In the genomic region with DNA sequence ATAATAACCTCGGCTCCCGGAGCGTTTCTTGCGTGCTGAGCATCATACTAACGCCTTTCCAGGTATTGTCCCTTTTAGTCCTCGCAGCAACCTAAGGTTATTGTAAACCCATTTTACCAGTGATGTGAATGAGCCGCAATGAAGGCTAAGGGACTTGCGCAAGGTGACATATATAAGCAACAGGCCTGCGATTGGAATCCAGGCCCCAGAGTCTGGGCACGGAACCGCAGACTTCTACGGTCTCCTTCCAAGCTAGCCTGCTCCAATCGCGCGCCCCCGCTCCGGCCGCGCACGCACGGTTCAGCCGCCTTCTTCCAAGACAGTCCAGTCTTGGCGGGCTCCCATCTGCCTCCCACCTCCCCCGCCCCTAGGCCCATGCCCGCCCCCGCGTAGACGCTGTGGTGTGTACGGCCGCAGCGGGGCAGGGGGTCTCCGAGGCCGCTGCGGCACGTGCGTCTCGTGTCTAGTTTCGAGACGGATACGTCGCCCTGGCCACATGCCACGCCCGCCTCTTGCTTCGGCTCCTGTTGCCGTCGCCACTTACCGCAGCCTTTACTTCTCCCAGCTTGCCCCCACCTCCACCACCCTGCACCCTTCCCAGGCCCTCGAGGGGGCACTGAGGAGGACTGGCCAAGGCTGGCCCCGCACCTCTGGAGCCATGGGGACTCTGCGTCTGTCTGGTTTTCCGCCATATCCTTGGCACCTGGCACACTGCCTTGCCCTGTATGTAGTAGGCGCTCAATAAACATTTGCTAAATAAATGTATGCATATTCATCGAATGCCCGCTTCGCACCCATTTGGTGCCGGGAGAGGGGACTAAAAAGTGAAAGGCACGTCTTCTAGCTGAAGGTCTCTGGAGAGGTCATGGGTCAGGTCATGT, we compare ENCODE assay signal across 8 cellular contexts. TPM values are rescaled to one million over a fixed set of nuclear protein-coding genes. Genes with fewer than 3 reads are reported as not detected.
A peak's percentile ranks its signal among the peaks of the same experiment; 100 is the strongest.
DNase-seq lines count a peak whose midpoint lies in the region; ATAC-seq and TF ChIP-seq lines count a peak whose summit lies in the region.

No MANE protein-coding gene starts in this region.

- H3K9me3 ChIP-seq in Panc1 (ENCODE audit: control insufficient read depth, insufficient read depth, low read depth, low read length): no peaks in the 10 kb centered on the region
- no peaks in the 10 kb centered on the region for H3K9me3 ChIP-seq in breast epithelium

- CTCF ChIA-PET in Panc1 (lab: Charles Lee): interaction anchor here (0.6 kb wide), 3 partner anchors 22 to 156 kb away, joined by 3 to 4 read pairs (median 3); no protein-coding TSS in a partner anchor

- intact Hi-C loops in Panc1 (cut with micrococcal nuclease; ENCODE audit: unreplicated experiment): no loop called here
- intact Hi-C loops in breast epithelium (cut with DNase I; ENCODE audit: low total_unique reads): no loop called here

- peaks cover 22% of the 10 kb centered on the region for H3K27me3 ChIP-seq in Panc1 (ENCODE audit: control insufficient read depth, insufficient read depth, low read length)
- no peaks in the 10 kb centered on the region for H3K27me3 ChIP-seq in breast epithelium
- no peaks in the 10 kb centered on the region for H3K27me3 ChIP-seq in kidney epithelial cell (ENCODE audit: control insufficient read depth, insufficient read depth, low read length)

- H3K4me1 ChIP-seq in Panc1 (ENCODE audit: control insufficient read depth, insufficient read depth, low read length) (no peaks in the 10 kb centered on the region; the same call in 1 of the 2 replicates), breast epithelium (no peaks in the 10 kb centered on the region)

- in situ Hi-C loops in Panc1 (cut with HindIII; ENCODE audit: low pct_unique_long_range_greater_than_20kb, low sequenced_read_pairs): no loop called here

- peak overlapping the region; percentile 55 to 78 for H3K4me3 ChIP-seq in Panc1 (ENCODE audit: low read depth in 2 of 2, low read length in 2 of 2)
- H3K4me3 ChIP-seq in breast epithelium: peak overlapping the region; percentile 75 to 95 (median 79)
- H3K4me3 ChIP-seq in kidney epithelial cell (ENCODE audit: low read depth, low read length): peak overlapping the region; percentile 51

- peak; percentile 19 for ATAC-seq in Panc1
- ATAC-seq in HG03039 (IDR thresholded peaks at IDR 0.05; ENCODE audit: unreplicated experiment): no peak

- TF ChIP-seq CTCF in Panc1 (IDR thresholded peaks at IDR 0.05) (no peak), breast epithelium (IDR thresholded peaks at IDR 0.05) (no peak), kidney epithelial cell (IDR thresholded peaks at IDR 0.05; ENCODE audit: insufficient read depth, low read length, poor library complexity, severe bottlenecking) (no peak)

- POLR2A ChIA-PET in Panc1 (lab: Charles Lee): interaction anchor here (0.7 kb wide), 1 partner anchor 68 kb away, joined by 3 read pairs; no protein-coding TSS in a partner anchor

- H3K36me3 ChIP-seq in Panc1 (ENCODE audit: control insufficient read depth, insufficient read depth, low read length): no peaks in the 10 kb centered on the region
- no peaks in the 10 kb centered on the region for H3K36me3 ChIP-seq in breast epithelium
- no peaks in the 10 kb centered on the region for H3K36me3 ChIP-seq in kidney epithelial cell (ENCODE audit: control insufficient read depth, insufficient read depth, low read length)

- no peak for TF ChIP-seq POLR2A in breast epithelium (IDR thresholded peaks at IDR 0.05)

- no peak overlapping the region for H3K27ac ChIP-seq in Panc1 (ENCODE audit: low read length)
- H3K27ac ChIP-seq in breast epithelium: peak overlapping the region; percentile 64 to 91

- BruUV-seq in Panc1 (replicated peaks; lab: Mats Ljungman, UMichigan): no TSS peak

- DNase-seq in NCI-H82 (lab: John Stamatoyannopoulos, UW) (peak; percentile 56), NCI-H82 treated with DMSO at 0.1 percent for 48 hours (lab: John Stamatoyannopoulos, UW; ENCODE audit: unreplicated experiment) (no peak), Panc1 (ENCODE audit: low read depth, low spot score) (no peak), breast epithelium (ENCODE audit: low spot score in 2 of 2) (no peak), kidney epithelial cell (ENCODE audit: low read depth) (no peak), SW 1271 (lab: John Stamatoyannopoulos, UW) (no peak)
- peak; percentile 44 for DNase-seq in stimulated activated CD8-positive, alpha-beta memory T cell treated with anti-CD3 and anti-CD28 coated beads, Interleukin-4, amount 100 ng/mL, for 48 hours

RNA-seq across cellular contexts. Expression of gene GFOD1, which starts 0.9 kb away (rescaled TPM):
- total RNA-seq in Panc1 (2021; ENCODE audit: unreplicated experiment): 0.62 TPM
- polyA plus RNA-seq in Panc1 (2012; ENCODE audit: insufficient read length): 0.18 TPM
- 10 to 100 TPM; 11.6 to 33.3 (median 23.3) TPM for total RNA-seq in breast epithelium
- total RNA-seq in kidney epithelial cell: 0.75 and 1.9 TPM in 2 replicates

Comparison
In these comparisons a context has a peak if more than half of its experiments do, and no peak if none do; other contexts are left out.
1. DNase-seq: peak in NCI-H82 (single experiment) and stimulated activated CD8-positive, alpha-beta memory T cell treated with anti-CD3 and anti-CD28 coated beads, Interleukin-4, amount 100 ng/mL, for 48 hours (single experiment); none in NCI-H82 treated with DMSO at 0.1 percent for 48 hours (single experiment), Panc1 (single experiment), breast epithelium (0 of 2), kidney epithelial cell (single experiment) and SW 1271 (0 of 2).
2. Peak in every context shown above with its lines, with median percentiles within 50 percentile points of each other: H3K4me3 ChIP-seq.